32 cellular contexts compared by ENCODE assay signal in the genomic region with DNA sequence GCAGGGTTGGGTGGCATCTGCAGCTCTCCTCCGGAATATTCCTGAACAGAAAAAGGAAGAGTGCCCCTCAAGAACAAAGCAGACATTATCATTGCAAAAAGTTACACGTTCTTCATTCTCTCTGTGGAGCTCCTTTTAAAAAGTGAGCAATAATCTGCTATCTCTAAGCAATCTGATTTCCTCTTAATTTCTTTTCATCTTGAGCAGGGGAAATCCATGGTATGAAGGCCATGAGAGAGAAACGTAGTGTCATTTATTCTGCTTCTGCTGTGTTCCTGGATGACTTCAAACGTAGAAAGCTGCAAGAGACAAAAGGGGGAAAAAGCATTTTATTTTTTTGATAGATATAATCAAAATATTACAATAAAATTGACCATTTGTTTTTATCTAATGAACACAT. TPM values are rescaled to one million over a fixed set of nuclear protein-coding genes. Genes with fewer than 3 reads are reported as not detected.
"Had no signal": no experiment of that assay in that cellular context is flagged by ENCODE, and none has a peak within 500 bp of the region (broad histone marks: within the 10 kb centered on the region; RNA-seq: fewer than 3 reads in every experiment).

No MANE protein-coding gene starts in this region.

- H3K4me1 ChIP-seq: suprapubic skin, thyroid gland, transverse colon, upper lobe of left lung, upper lobe of right lung, uterus had no signal

- ATAC-seq: stimulated activated effector memory CD8-positive, alpha-beta T cell treated with anti-CD3 and anti-CD28 coated beads, Interleukin-12 subunit alpha, Interleukin-12 subunit beta, amount 100 ng/mL, for 72 hours; stimulated activated memory B cell treated with anti-CD40 and anti-IgM and Interleukin-4, amounts not matched to agents 10 μg/mL and 1 μg/mL and 100 μg/mL, for 72 hours; stimulated activated naive B cell treated with anti-CD40 and anti-IgM and Interleukin-4, amounts not matched to agents 10 μg/mL and 1 μg/mL and 100 μg/mL, for 72 hours; stimulated activated naive CD8-positive, alpha-beta T cell treated with anti-CD3 and anti-CD28 coated beads, Interleukin-15, amount 100 ng/mL, for 72 hours; stimulated activated naive CD8-positive, alpha-beta T cell treated with anti-CD3 and anti-CD28 coated beads, Interleukin-15, Interleukin-2, amounts not matched to agents 100 U/mL and 50 U/mL, for 24 hours; upper lobe of right lung had no signal

- H3K36me3 Mint-ChIP-seq: stimulated activated effector memory CD8-positive, alpha-beta T cell treated with anti-CD3 and anti-CD28 coated beads, Interleukin-12 subunit alpha, Interleukin-12 subunit beta, amount 100 ng/mL, for 72 hours; stimulated activated memory B cell treated with anti-CD40 and anti-IgM and Interleukin-4, amounts not matched to agents 10 μg/mL and 1 μg/mL and 100 μg/mL, for 72 hours; stimulated activated naive B cell treated with anti-CD40 and anti-IgM and Interleukin-4, amounts not matched to agents 10 μg/mL and 1 μg/mL and 100 μg/mL, for 72 hours; type B pancreatic cell had no signal

- H3K9me3 ChIP-seq: stomach, suprapubic skin, testis, thoracic aorta, thyroid gland, tibial artery, tibial nerve, transverse colon, upper lobe of left lung, upper lobe of right lung, uterus, vagina had no signal

- DNase-seq: stimulated activated CD4-positive, alpha-beta T cell treated with anti-CD3 and anti-CD28 coated beads, Interleukin-2, amount 100 ng/mL, for 48 hours; stimulated activated CD4-positive, alpha-beta T cell treated with anti-CD3 and anti-CD28 coated beads, Interleukin-4, amount 100 ng/mL, for 1 hour; stimulated activated CD4-positive, alpha-beta T cell treated with anti-CD3 and anti-CD28 coated beads, Interleukin-4, amount 100 ng/mL, for 24 hours; stimulated activated CD4-positive, alpha-beta T cell treated with anti-CD3 and anti-CD28 coated beads, Interleukin-4, amount 100 ng/mL, for 4 hours; stimulated activated CD8-positive, alpha-beta memory T cell treated with anti-CD3 and anti-CD28 coated beads, Interleukin-4, amount 100 ng/mL, for 48 hours; stimulated activated naive B cell treated with anti-CD40 and anti-IgM and Interleukin-4, amounts not matched to agents 10 μg/mL and 1 μg/mL and 100 μg/mL, for 72 hours; stimulated activated naive CD4-positive, alpha-beta T cell treated with Interleukin-2 at 50 U/mL for 16 hours; stimulated activated naive CD8-positive, alpha-beta T cell treated with anti-CD3 and anti-CD28 coated beads, Interleukin-15, amount 100 ng/mL, for 72 hours; stimulated activated naive CD8-positive, alpha-beta T cell treated with anti-CD3 and anti-CD28 coated beads, Interleukin-15, Interleukin-2, amounts not matched to agents 100 U/mL and 50 U/mL, for 24 hours; stomach; substantia nigra; testis; thyroid gland; tibial artery; transverse colon; trophoblast cell; upper lobe of left lung; upper lobe of right lung; uterus had no signal

- H3K4me3 ChIP-seq: stomach, suprapubic skin, testis, thoracic aorta, thyroid gland, tibial artery, tibial nerve, transverse colon, upper lobe of left lung, upper lobe of right lung, uterus, vagina had no signal

- FAIRE-seq: urothelium cell line had no signal

- H3K9me3 Mint-ChIP-seq: stimulated activated effector memory CD8-positive, alpha-beta T cell treated with anti-CD3 and anti-CD28 coated beads, Interleukin-12 subunit alpha, Interleukin-12 subunit beta, amount 100 ng/mL, for 72 hours; stimulated activated memory B cell treated with anti-CD40 and anti-IgM and Interleukin-4, amounts not matched to agents 10 μg/mL and 1 μg/mL and 100 μg/mL, for 72 hours; stimulated activated naive B cell treated with anti-CD40 and anti-IgM and Interleukin-4, amounts not matched to agents 10 μg/mL and 1 μg/mL and 100 μg/mL, for 72 hours; stimulated activated naive CD8-positive, alpha-beta T cell treated with anti-CD3 and anti-CD28 coated beads, Interleukin-15, amount 100 ng/mL, for 72 hours; stimulated activated naive CD8-positive, alpha-beta T cell treated with anti-CD3 and anti-CD28 coated beads, Interleukin-15, Interleukin-2, amounts not matched to agents 100 ng/mL and 50 ng/mL, for 24 hours had no signal

- H3K27me3 ChIP-seq: stomach, suprapubic skin, testis, thyroid gland, tibial artery, tibial nerve, transverse colon, upper lobe of left lung, upper lobe of right lung, uterus, vagina had no signal

- H3K27ac ChIP-seq: stomach, suprapubic skin, testis, thoracic aorta, thyroid gland, tibial artery, tibial nerve, transverse colon, upper lobe of left lung, upper lobe of right lung, uterus, vagina had no signal

- H3K4me1 Mint-ChIP-seq: stimulated activated memory B cell treated with anti-CD40 and anti-IgM and Interleukin-4, amounts not matched to agents 10 μg/mL and 1 μg/mL and 100 μg/mL, for 72 hours; stimulated activated naive B cell treated with anti-CD40 and anti-IgM and Interleukin-4, amounts not matched to agents 10 μg/mL and 1 μg/mL and 100 μg/mL, for 72 hours had no signal

- H3K36me3 ChIP-seq: stomach, suprapubic skin, thoracic aorta, thyroid gland, tibial artery, tibial nerve, transverse colon, upper lobe of left lung, upper lobe of right lung, uterus, vagina had no signal

- H3K4me3 Mint-ChIP-seq: stimulated activated effector memory CD8-positive, alpha-beta T cell treated with anti-CD3 and anti-CD28 coated beads, Interleukin-12 subunit alpha, Interleukin-12 subunit beta, amount 100 ng/mL, for 72 hours; stimulated activated memory B cell treated with anti-CD40 and anti-IgM and Interleukin-4, amounts not matched to agents 10 μg/mL and 1 μg/mL and 100 μg/mL, for 72 hours; stimulated activated naive B cell treated with anti-CD40 and anti-IgM and Interleukin-4, amounts not matched to agents 10 μg/mL and 1 μg/mL and 100 μg/mL, for 72 hours; stimulated activated naive CD8-positive, alpha-beta T cell treated with anti-CD3 and anti-CD28 coated beads, Interleukin-15, amount 100 ng/mL, for 72 hours; stimulated activated naive CD8-positive, alpha-beta T cell treated with anti-CD3 and anti-CD28 coated beads, Interleukin-15, Interleukin-2, amounts not matched to agents 100 ng/mL and 50 ng/mL, for 24 hours; type B pancreatic cell had no signal

- H3K27ac Mint-ChIP-seq: stimulated activated effector memory CD8-positive, alpha-beta T cell treated with anti-CD3 and anti-CD28 coated beads, Interleukin-12 subunit alpha, Interleukin-12 subunit beta, amount 100 ng/mL, for 72 hours; stimulated activated memory B cell treated with anti-CD40 and anti-IgM and Interleukin-4, amounts not matched to agents 10 μg/mL and 1 μg/mL and 100 μg/mL, for 72 hours; stimulated activated naive B cell treated with anti-CD40 and anti-IgM and Interleukin-4, amounts not matched to agents 10 μg/mL and 1 μg/mL and 100 μg/mL, for 72 hours; stimulated activated naive CD8-positive, alpha-beta T cell treated with anti-CD3 and anti-CD28 coated beads, Interleukin-15, Interleukin-2, amounts not matched to agents 100 ng/mL and 50 ng/mL, for 24 hours; type B pancreatic cell had no signal

RNA-seq across cellular contexts. Expression of gene SMIM21, which starts 16.9 kb away (rescaled TPM):
- total RNA-seq: stomach, subcutaneous adipose tissue, suprapubic skin, temporal lobe, thoracic aorta, thyroid gland, tibial nerve, transverse colon, upper lobe of left lung, upper lobe of right lung, ureter, urinary bladder, uterus, vagina had no signal
- polyA plus RNA-seq: stomach, urinary bladder had no signal
